ENCODE assay signal across 28 cellular contexts in genomic region chr5:72565519-72566289, GRCh38. TPM values are rescaled to one million over a fixed set of nuclear protein-coding genes. Genes with fewer than 3 reads are reported as not detected.
"Had no signal": no experiment of that assay in that cellular context is flagged by ENCODE, and none has a peak within 500 bp of the region (broad histone marks: within the 10 kb centered on the region; RNA-seq: fewer than 3 reads in every experiment).

No MANE protein-coding gene starts in this region.

- ATAC-seq: activated CD8-positive, alpha-beta memory T cell treated with anti-CD3 and anti-CD28 coated beads, Interleukin-2, amount 10 ng/mL, durations not matched to agents 7 days and 5 days; activated CD8-positive, alpha-beta T cell treated with anti-CD3 and anti-CD28 coated beads, Interleukin-2, amount 10 ng/mL, durations not matched to agents 7 days and 5 days; activated naive CD8-positive, alpha-beta T cell treated with anti-CD3 and anti-CD28 coated beads, Interleukin-2, amount 50 U/mL, for 24 hours had no signal

- H3K4me3 ChIP-seq: ascending aorta had no signal

- H3K36me3 ChIP-seq: ascending aorta had no signal

- H3K27me3 ChIP-seq: ascending aorta had no signal

- H3K4me1 ChIP-seq: ascending aorta had no signal

- DNase-seq: activated B cell treated with CpG ODN at 0.5 μM for 24 hours; activated CD4-positive, alpha-beta memory T cell treated with anti-CD3 and anti-CD28 coated beads, Interleukin-2, amount 10 ng/mL, durations not matched to agents 7 days and 5 days; activated CD4-positive, alpha-beta T cell treated with anti-CD3 and anti-CD28 coated beads for 48 hours; activated CD4-positive, alpha-beta T cell treated with anti-CD3 and anti-CD28 coated beads, Interleukin-2, amount 10 ng/mL, durations not matched to agents 7 days and 5 days; activated CD4-positive, alpha-beta T cell treated with anti-CD3 and anti-CD28 coated beads, Interleukin-2, amount 50 U/mL, for 48 hours; activated CD4-positive, CD25-positive, alpha-beta regulatory T cell treated with anti-CD3 and anti-CD28 coated beads, Interleukin-2, amount 50 U/mL, for 72 hours; activated CD8-positive, alpha-beta memory T cell treated with anti-CD3 and anti-CD28 coated beads for 24 hours; activated CD8-positive, alpha-beta memory T cell treated with anti-CD3 and anti-CD28 coated beads, Interleukin-2, amount 10 ng/mL, durations not matched to agents 7 days and 5 days; activated CD8-positive, alpha-beta memory T cell treated with anti-CD3 and anti-CD28 coated beads, Interleukin-2, amount 50 U/mL, for 48 hours; activated CD8-positive, alpha-beta T cell treated with anti-CD3 and anti-CD28 coated beads, Interleukin-2, amount 10 ng/mL, durations not matched to agents 7 days and 5 days; activated effector memory CD4-positive, alpha-beta T cell treated with Interleukin-2 at 50 U/mL for 16 hours; activated gamma-delta T cell; activated naive CD4-positive, alpha-beta T cell treated with anti-CD3 and anti-CD28 coated beads, Interleukin-2, amount 10 ng/mL, durations not matched to agents 7 days and 5 days; activated naive CD4-positive, alpha-beta T cell treated with Interleukin-2 at 50 U/mL for 16 hours; activated naive CD8-positive, alpha-beta T cell treated with anti-CD3 and anti-CD28 coated beads, Interleukin-2, amount 10 ng/mL, durations not matched to agents 7 days and 5 days; activated naive CD8-positive, alpha-beta T cell treated with anti-CD3 and anti-CD28 coated beads, Interleukin-2, amount 50 U/mL, for 24 hours; activated T-cell treated with anti-CD3 and anti-CD28 coated beads, Interleukin-2, amount 50 U/mL, for 24 hours; activated T-cell treated with anti-CD3 and anti-CD28 coated beads, Interleukin-2, amount 50 U/mL, for 48 hours; amygdala; anterior cingulate cortex; central memory CD4-positive, alpha-beta T cell; T-helper 1 cell; T-helper 2 cell; T-helper 9 cell had no signal

- FAIRE-seq: TTC549 had no signal

- H3K27ac ChIP-seq: ascending aorta, VCaP had no signal

- H3K9me3 ChIP-seq: ascending aorta had no signal

RNA-seq across cellular contexts. Expression of gene ZNF366, which starts 58.5 kb away (rescaled TPM):
- total RNA-seq: activated B cell treated with CpG ODN at 0.5 μM for 24 hours; activated CD4-positive, alpha-beta memory T cell treated with anti-CD3 and anti-CD28 coated beads, Interleukin-2, amount 10 ng/mL, durations not matched to agents 7 days and 5 days; activated CD4-positive, alpha-beta T cell treated with anti-CD3 and anti-CD28 coated beads, Interleukin-2, amount 10 ng/mL, durations not matched to agents 7 days and 5 days; activated CD8-positive, alpha-beta memory T cell treated with anti-CD3 and anti-CD28 coated beads, Interleukin-2, amount 10 ng/mL, durations not matched to agents 7 days and 5 days; activated CD8-positive, alpha-beta T cell treated with anti-CD3 and anti-CD28 coated beads, Interleukin-2, amount 10 ng/mL, durations not matched to agents 7 days and 5 days; activated T-helper 2 cell treated with anti-CD3 and anti-CD28 coated beads, Interferon-gamma antibody, Interleukin-2, Interleukin-4, amounts not matched to agents 10 μg/mL and 5 μg/mL and 100 μg/mL, durations not matched to agents 14 hours and 24 hours and 36 hours had no signal
